8 cellular contexts compared by ENCODE assay signal in genomic region chr16:71412270-71413160, GRCh38. TPM values are rescaled to one million over a fixed set of nuclear protein-coding genes. Genes with fewer than 3 reads are reported as not detected.
DNase-seq lines count a peak whose midpoint lies in the region; ATAC-seq and TF ChIP-seq lines count a peak whose summit lies in the region.

No MANE protein-coding gene starts in this region.

- H3K36me3 Mint-ChIP-seq in progenitor cell of endocrine pancreas (ENCODE audit: insufficient read depth): no peaks in the 10 kb centered on the region

- peaks cover 9% of the 10 kb centered on the region for H3K4me1 Mint-ChIP-seq in progenitor cell of endocrine pancreas (ENCODE audit: low read depth)

- peaks cover 23% of the 10 kb centered on the region for H3K27me3 Mint-ChIP-seq in progenitor cell of endocrine pancreas

- H3K27me3 ChIP-seq in adipocyte (replicated peaks; ENCODE audit: control insufficient read depth, insufficient read depth, low read length) (peaks cover 61% of the 10 kb centered on the region), right atrium auricular region (no peaks in the 10 kb centered on the region)

- no peak overlapping the region for H3K4me3 Mint-ChIP-seq in progenitor cell of endocrine pancreas (ENCODE audit: low read depth)

- ATAC-seq in GM19395 (IDR thresholded peaks at IDR 0.05; ENCODE audit: unreplicated experiment) (peak; percentile 57), HG03571 (IDR thresholded peaks at IDR 0.05; ENCODE audit: unreplicated experiment) (no peak)

- peak; percentile 29 for DNase-seq in AG09319 (ENCODE audit: extremely low read depth, low read depth)
- DNase-seq in NCI-H1092 (lab: John Stamatoyannopoulos, UW): peak; percentile 76
- DNase-seq in SW480 (ENCODE audit: low spot score): peak; percentile 54
- DNase-seq in adipocyte (ENCODE audit: low read depth): peak; percentile 88
- DNase-seq in right atrium auricular region (ENCODE audit: low spot score): peak; percentile 74
- peak; percentile 67 for DNase-seq in progenitor cell of endocrine pancreas (ENCODE audit: low spot score, unreplicated experiment)

- H3K4me1 ChIP-seq in adipocyte (ENCODE audit: control insufficient read depth, insufficient read depth, low read length) (no peaks in the 10 kb centered on the region), right atrium auricular region (no peaks in the 10 kb centered on the region)

- TF ChIP-seq CTCF in AG09319 (IDR thresholded peaks at IDR 0.05; ENCODE audit: low read depth, low read length) (peak; percentile 83), right atrium auricular region (IDR thresholded peaks at IDR 0.05) (peak; percentile 75 to 97), progenitor cell of endocrine pancreas (IDR thresholded peaks at IDR 0.05; ENCODE audit: unreplicated experiment) (peak; percentile 72)

- H3K27ac ChIP-seq in right atrium auricular region: no peak overlapping the region

- H3K4me3 ChIP-seq in adipocyte (ENCODE audit: low read length): no peak overlapping the region
- H3K4me3 ChIP-seq in right atrium auricular region: no peak overlapping the region

- no peak overlapping the region for H3K9ac ChIP-seq in adipocyte (ENCODE audit: low read length)

- no peaks in the 10 kb centered on the region for H3K9me3 Mint-ChIP-seq in progenitor cell of endocrine pancreas (ENCODE audit: low read depth)

- H3K36me3 ChIP-seq in adipocyte (ENCODE audit: control insufficient read depth, insufficient read depth, low read length, severe bottlenecking) (no peaks in the 10 kb centered on the region), right atrium auricular region (no peaks in the 10 kb centered on the region)

- H3K27ac Mint-ChIP-seq in progenitor cell of endocrine pancreas: no peak overlapping the region

- H3K9me3 ChIP-seq in adipocyte (ENCODE audit: control insufficient read depth, low read length) (peaks cover 3% of the 10 kb centered on the region), right atrium auricular region (no peaks in the 10 kb centered on the region)

RNA-seq across cellular contexts. Expression of gene TLE7, which starts 29.3 kb away (rescaled TPM):
- not detected for total RNA-seq in right atrium auricular region
- not detected in 2 replicates for total RNA-seq in progenitor cell of endocrine pancreas

RNA-seq across cellular contexts. Expression of gene ZNF23, which starts 49.5 kb away (rescaled TPM):
- total RNA-seq in right atrium auricular region (1 to 10 TPM; 2.8 to 4.8 TPM), progenitor cell of endocrine pancreas (11.4 and 11.8 TPM in 2 replicates)

RNA-seq across cellular contexts. Expression of gene CALB2, which starts 54.0 kb away (rescaled TPM):
- total RNA-seq in right atrium auricular region (10 to 100 TPM; 17.7 to 39.1 TPM), progenitor cell of endocrine pancreas (0.96 and 2.2 TPM in 2 replicates)

Comparison
In these comparisons a context has a peak if more than half of its experiments do, and no peak if none do; other contexts are left out.
1. DNase-seq: peak in every context shown above with its lines; median percentile 88 in adipocyte; 76 in NCI-H1092; 74 in right atrium auricular region; 67 in progenitor cell of endocrine pancreas; 54 in SW480; 29 in AG09319.